Comparison of ENCODE assay signal across 26 cellular contexts in genomic region chr11:9525116-9525515, GRCh38. TPM values are rescaled to one million over a fixed set of nuclear protein-coding genes. Genes with fewer than 3 reads are reported as not detected.
DNase-seq lines count a peak whose midpoint lies in the region; ATAC-seq, FAIRE-seq and TF ChIP-seq lines count a peak whose summit lies in the region.
"Had no signal": no experiment of that assay in that cellular context is flagged by ENCODE, and none has a peak within 500 bp of the region (broad histone marks: within the 10 kb centered on the region; RNA-seq: fewer than 3 reads in every experiment).

No MANE protein-coding gene starts in this region.

- ATAC-seq in HG03045 (IDR thresholded peaks at IDR 0.05; ENCODE audit: unreplicated experiment) (no peak), HG03108 (IDR thresholded peaks at IDR 0.05; ENCODE audit: unreplicated experiment) (no peak)
- ATAC-seq: activated CD8-positive, alpha-beta memory T cell treated with anti-CD3 and anti-CD28 coated beads, Interleukin-2, amount 10 ng/mL, durations not matched to agents 7 days and 5 days; activated naive CD4-positive, alpha-beta T cell treated with anti-CD3 and anti-CD28 coated beads, Interleukin-2, amount 50 U/mL, for 72 hours; HCT116; psoas muscle; stimulated activated naive CD8-positive, alpha-beta T cell treated with anti-CD3 and anti-CD28 coated beads, Interleukin-15, amount 100 ng/mL, for 72 hours had no signal

- no peak overlapping the region for H3K4me3 ChIP-seq in choroid plexus epithelial cell (ENCODE audit: low read depth, low read length)
- H3K4me3 ChIP-seq: ascending aorta, psoas muscle, transverse colon had no signal

- H3K4me1 Mint-ChIP-seq in osteocyte (ENCODE audit: unreplicated experiment): peaks cover 57% of the 10 kb centered on the region
- H3K4me1 Mint-ChIP-seq: activated CD8-positive, alpha-beta memory T cell treated with anti-CD3 and anti-CD28 coated beads, Interleukin-2, amount 10 ng/mL, durations not matched to agents 7 days and 5 days; central memory CD8-positive, alpha-beta T cell; stimulated activated naive CD8-positive, alpha-beta T cell treated with anti-CD3 and anti-CD28 coated beads, Interleukin-15, amount 100 ng/mL, for 72 hours had no signal

- H3K27me3 Mint-ChIP-seq in osteocyte (ENCODE audit: unreplicated experiment): no peaks in the 10 kb centered on the region
- H3K27me3 Mint-ChIP-seq: activated CD8-positive, alpha-beta memory T cell treated with anti-CD3 and anti-CD28 coated beads, Interleukin-2, amount 10 ng/mL, durations not matched to agents 7 days and 5 days; CD4-positive, CD25-positive, alpha-beta regulatory T cell; central memory CD8-positive, alpha-beta T cell; stimulated activated naive CD8-positive, alpha-beta T cell treated with anti-CD3 and anti-CD28 coated beads, Interleukin-15, amount 100 ng/mL, for 72 hours had no signal

- H3K9me3 Mint-ChIP-seq in osteocyte (ENCODE audit: unreplicated experiment): no peaks in the 10 kb centered on the region
- H3K9me3 Mint-ChIP-seq: activated naive CD4-positive, alpha-beta T cell treated with anti-CD3 and anti-CD28 coated beads, Interleukin-2, amount 50 U/mL, for 72 hours; CD4-positive, CD25-positive, alpha-beta regulatory T cell; central memory CD8-positive, alpha-beta T cell; stimulated activated naive CD8-positive, alpha-beta T cell treated with anti-CD3 and anti-CD28 coated beads, Interleukin-15, amount 100 ng/mL, for 72 hours had no signal

- no peak for TF ChIP-seq POLR2A in H54 (IDR thresholded peaks at IDR 0.05; ENCODE audit: low read depth, low read length)

- DNase-seq in H54 (ENCODE audit: insufficient read length, low spot score): no peak
- peak; percentile 70 for DNase-seq in NCI-H2227 (lab: John Stamatoyannopoulos, UW; ENCODE audit: unreplicated experiment)
- DNase-seq in choroid plexus epithelial cell (ENCODE audit: low read depth): peak; percentile 46
- no peak for DNase-seq in osteocyte (ENCODE audit: extremely low spot score, unreplicated experiment)
- no peak for DNase-seq in epidermal melanocyte (ENCODE audit: insufficient read length, low spot score)
- no peak for DNase-seq in globus pallidus (ENCODE audit: low spot score)
- DNase-seq: activated CD4-positive, alpha-beta T cell treated with anti-CD3 and anti-CD28 coated beads for 48 hours; activated CD8-positive, alpha-beta memory T cell treated with anti-CD3 and anti-CD28 coated beads, Interleukin-2, amount 10 ng/mL, durations not matched to agents 7 days and 5 days; CD4-positive, CD25-positive, alpha-beta regulatory T cell; DMS53; effector CD4-positive, alpha-beta T cell; erythroblast; kidney; NCI-H1048; NCI-H524 treated with DMSO at 0.1 percent for 48 hours; psoas muscle; SHP77 treated with DMSO at 0.1 percent for 48 hours; stimulated activated naive CD8-positive, alpha-beta T cell treated with anti-CD3 and anti-CD28 coated beads, Interleukin-15, amount 100 ng/mL, for 72 hours; transverse colon had no signal

- no peak overlapping the region for H3K4me3 Mint-ChIP-seq in osteocyte (ENCODE audit: unreplicated experiment)
- H3K4me3 Mint-ChIP-seq: activated CD8-positive, alpha-beta memory T cell treated with anti-CD3 and anti-CD28 coated beads, Interleukin-2, amount 10 ng/mL, durations not matched to agents 7 days and 5 days; central memory CD8-positive, alpha-beta T cell; stimulated activated naive CD8-positive, alpha-beta T cell treated with anti-CD3 and anti-CD28 coated beads, Interleukin-15, amount 100 ng/mL, for 72 hours had no signal

- no peak for TF ChIP-seq CTCF in choroid plexus epithelial cell (conservative IDR thresholded peaks at IDR 0.05; ENCODE audit: low read depth, low read length)
- no peak for TF ChIP-seq CTCF in osteocyte (IDR thresholded peaks at IDR 0.05)

- peak; percentile 36 for FAIRE-seq in H54 (lab: Jason Lieb, UNC)
- FAIRE-seq: kidney, TTC549 had no signal

- peaks cover 2% of the 10 kb centered on the region for H3K36me3 Mint-ChIP-seq in osteocyte (ENCODE audit: unreplicated experiment)
- H3K36me3 Mint-ChIP-seq: activated naive CD4-positive, alpha-beta T cell treated with anti-CD3 and anti-CD28 coated beads, Interleukin-2, amount 50 U/mL, for 72 hours had no signal

- H3K27ac Mint-ChIP-seq in osteocyte (ENCODE audit: unreplicated experiment): peak overlapping the region; percentile 81
- H3K27ac Mint-ChIP-seq: activated CD8-positive, alpha-beta memory T cell treated with anti-CD3 and anti-CD28 coated beads, Interleukin-2, amount 10 ng/mL, durations not matched to agents 7 days and 5 days; activated naive CD4-positive, alpha-beta T cell treated with anti-CD3 and anti-CD28 coated beads, Interleukin-2, amount 50 U/mL, for 72 hours had no signal

RNA-seq across cellular contexts. Expression of gene WEE1, which starts 48.4 kb away (rescaled TPM):
- 77.8 and 111 TPM in 2 replicates for total RNA-seq in osteocyte

Comparison
In these comparisons a context has a peak if more than half of its experiments do, and no peak if none do; other contexts are left out.
1. DNase-seq: peak in NCI-H2227 (single experiment) and choroid plexus epithelial cell (single experiment); none in H54 (single experiment), osteocyte (single experiment), epidermal melanocyte (single experiment) and globus pallidus (single experiment).